In genomic region chr1:226062558-226063361, GRCh38 we compare ENCODE assay signal across 8 cellular contexts. TPM values are rescaled to one million over a fixed set of nuclear protein-coding genes. Genes with fewer than 3 reads are reported as not detected.
DNase-seq lines count a peak whose midpoint lies in the region; ATAC-seq, FAIRE-seq and TF ChIP-seq lines count a peak whose summit lies in the region.

H3-3A (plus strand) TSS chr1:226062716; CDS start chr1:226064352, 1,636 bp downstream.

- peak; percentile 94 for DNase-seq in ACHN
- peak; percentile 88 for DNase-seq in NCI-H2196 treated with DMSO at 0.1 percent for 48 hours (lab: John Stamatoyannopoulos, UW; ENCODE audit: unreplicated experiment)
- peak; percentile 96 to 98 for DNase-seq in T47D (ENCODE audit: low read depth in 1 of 2, low spot score in 1 of 2)
- peak; percentile 96 for DNase-seq in small intestine

- TF ChIP-seq CTCF in VCaP (conservative IDR thresholded peaks at IDR 0.05), result no peak

- in situ Hi-C loops in ACHN (cut with HindIII; ENCODE audit: low pct_ligation_motif_present, low pct_unique_long_range_greater_than_20kb, low sequenced_read_pairs), result no loop called here
- in situ Hi-C loops in T47D (cut with HindIII; ENCODE audit: low pct_unique_long_range_greater_than_20kb, low sequenced_read_pairs), result no loop called here

- ATAC-seq in GM18873 (IDR thresholded peaks at IDR 0.05; ENCODE audit: low FRiP score, unreplicated experiment), result peak; percentile 54
- ATAC-seq in HG03135 (IDR thresholded peaks at IDR 0.05; ENCODE audit: unreplicated experiment), result peak; percentile 69

- no peak for FAIRE-seq in small intestine (lab: Jason Lieb, UNC)

- H3K36me3 ChIP-seq in iPS-20b (ENCODE audit: insufficient read depth, low read depth, low read length), result peaks cover 38% of the 10 kb centered on the region
- peaks cover 4 to 9% of the 10 kb centered on the region in 2 donors for H3K36me3 ChIP-seq in small intestine (ENCODE audit: control insufficient read depth in 2 of 2, insufficient read depth in 2 of 2, low read length in 2 of 2)

- H3K27me3 ChIP-seq in iPS-20b (ENCODE audit: insufficient read depth, low read length), result no peaks in the 10 kb centered on the region
- no peaks in the 10 kb centered on the region for H3K27me3 ChIP-seq in small intestine (ENCODE audit: control insufficient read depth in 2 of 2, insufficient read depth in 2 of 2, low read length in 2 of 2)

- peak within 1 kb of the TSS; percentile 94 for H3K9ac ChIP-seq in iPS-20b (ENCODE audit: low read depth, low read length)

- H3K9me3 ChIP-seq in iPS-20b (ENCODE audit: insufficient read depth, low read depth, low read length) (no peaks in the 10 kb centered on the region), small intestine (ENCODE audit: control insufficient read depth, low read depth) (no peaks in the 10 kb centered on the region)

- WGBS in small intestine, 3 donors, result 0 to 1% (median 1%) methylated on average over 30 to 81 of the region's 81 CpGs

- peak within 1 kb of the TSS; percentile 98 for H3K27ac ChIP-seq in VCaP
- H3K27ac ChIP-seq in iPS-20b (ENCODE audit: low read length), result peak within 1 kb of the TSS; percentile 93
- peak within 1 kb of the TSS; percentile 98 to 100 for H3K27ac ChIP-seq in small intestine (ENCODE audit: low read depth in 1 of 2, low read length in 1 of 2)

- peaks cover 32% of the 10 kb centered on the region for H3K4me1 ChIP-seq in iPS-20b (ENCODE audit: insufficient read depth, low read length)
- H3K4me1 ChIP-seq in small intestine (ENCODE audit: control insufficient read depth in 2 of 2, insufficient read depth in 1 of 2, low read depth in 1 of 2, low read length in 1 of 2), result peaks cover 0 to 7% of the 10 kb centered on the region in 2 donors

- H3K4me3 ChIP-seq in iPS-20b (ENCODE audit: low read length) (peak within 1 kb of the TSS; percentile 100), small intestine (ENCODE audit: low read depth in 1 of 2, low read length in 2 of 2) (peak within 1 kb of the TSS; percentile 87 to 100)

RNA-seq across cellular contexts. Expression of gene H3-3A, which starts in this region (rescaled TPM):
- 1,000 to 10,000 TPM in 2 of 3 donors, 100 to 1,000 TPM in 1; 851 to 1,257 (median 1,018) TPM for polyA plus RNA-seq in small intestine

Comparison
In these comparisons a context has a peak if more than half of its experiments do, and no peak if none do; other contexts are left out.
1. Peak in every context shown above with its lines: DNase-seq, ATAC-seq, H3K4me3 ChIP-seq and H3K27ac ChIP-seq.